8 cellular contexts compared by ENCODE assay signal in genomic region chr11:11987503-11988022, GRCh38. TPM values are rescaled to one million over a fixed set of nuclear protein-coding genes. Genes with fewer than 3 reads are reported as not detected.
DNase-seq lines count a peak whose midpoint lies in the region; ATAC-seq, FAIRE-seq and TF ChIP-seq lines count a peak whose summit lies in the region.
"Had no signal": no experiment of that assay in that cellular context is flagged by ENCODE, and none has a peak within 500 bp of the region (broad histone marks: within the 10 kb centered on the region; RNA-seq: fewer than 3 reads in every experiment).

No MANE protein-coding gene starts in this region.

- CTCF ChIA-PET in H1 (lab: Charles Lee; ENCODE audit: partially characterized antibody), result interaction anchor here (0.6 to 2.8 kb wide), 12 partner anchors 8 to 99 kb away, joined by 3 to 15 read pairs (median 4); no protein-coding TSS in a partner anchor

- TF ChIP-seq POLR2A in H1 (IDR thresholded peaks at IDR 0.05; ENCODE audit: control extremely low read depth in 1 of 2, low read depth in 2 of 2, low read length in 2 of 2), result no peak

- H2AFZ ChIP-seq in H1 (ENCODE audit: low read length), result no peak overlapping the region

- H3K79me2 ChIP-seq in H1 (ENCODE audit: control insufficient read depth in 1 of 2, insufficient read depth in 2 of 2, low read length in 2 of 2), result no peaks in the 10 kb centered on the region

- no peak overlapping the region for H4K5ac ChIP-seq in H1 (ENCODE audit: insufficient read length, low read depth, low read length)

- no peak overlapping the region for H4K8ac ChIP-seq in H1 (ENCODE audit: extremely low read depth, insufficient read depth, low read length)

- H3K9ac ChIP-seq in H1 (replicated peaks in 1 of 4; ENCODE audit: extremely low read depth in 1 of 4, low read depth in 3 of 4, low read length in 3 of 4), result no peak overlapping the region

- H3K27ac ChIP-seq in H1 (ENCODE audit: low read depth, low read length) (no peak overlapping the region), pancreas (no peak overlapping the region)

- H3K4me2 ChIP-seq in H1 (ENCODE audit: insufficient read depth in 1 of 2, low read depth in 2 of 2, low read length in 2 of 2), result no peak overlapping the region

- H2AK5ac ChIP-seq in H1 (ENCODE audit: low read depth, low read length), result no peak overlapping the region

- DNase-seq in GM12865 (ENCODE audit: low read depth) (peak; percentile 13), NCI-H69 (lab: John Stamatoyannopoulos, UW) (peak; percentile 30), H1 (ENCODE audit: low read depth in 1 of 2, low spot score in 2 of 2) (no peak), progenitor cell of endocrine pancreas (ENCODE audit: low spot score, unreplicated experiment) (no peak), pancreas (no peak), sciatic nerve (ENCODE audit: low spot score) (no peak)

- H3K9me3 Mint-ChIP-seq in progenitor cell of endocrine pancreas (ENCODE audit: low read depth), result no peaks in the 10 kb centered on the region

- intact Hi-C loops in pancreas (cut with DNase I) (no loop called here), sciatic nerve (cut with DNase I) (no loop called here)

- H3K9me3 ChIP-seq in H1 (ENCODE audit: insufficient read depth in 2 of 2, low read depth in 1 of 2, low read length in 1 of 2), result no peaks in the 10 kb centered on the region
- no peaks in the 10 kb centered on the region for H3K9me3 ChIP-seq in pancreas

- no peak overlapping the region for H3K27ac Mint-ChIP-seq in progenitor cell of endocrine pancreas

- H2BK15ac ChIP-seq in H1 (ENCODE audit: low read length), result no peak overlapping the region

- no peak overlapping the region for H3K18ac ChIP-seq in H1 (ENCODE audit: extremely low read depth, low read length)

- H2BK120ac ChIP-seq in H1 (replicated peaks; ENCODE audit: low read depth, low read length), result no peak overlapping the region

- H3K27me3 ChIP-seq in H1 (replicated peaks in 1 of 4; ENCODE audit: control insufficient read depth in 3 of 4, extremely low read depth in 1 of 4, insufficient read depth in 3 of 4, low read length in 3 of 4), result no peaks in the 10 kb centered on the region
- no peaks in the 10 kb centered on the region for H3K27me3 ChIP-seq in pancreas

- ATAC-seq in pancreas (no peak), HG02763 (IDR thresholded peaks at IDR 0.05; ENCODE audit: unreplicated experiment) (no peak), sciatic nerve (no peak)

- H3K36me3 Mint-ChIP-seq in progenitor cell of endocrine pancreas (ENCODE audit: insufficient read depth), result peaks cover 9% of the 10 kb centered on the region

- FAIRE-seq in H1 (lab: Jason Lieb, UNC), result no peak
- FAIRE-seq in pancreas (lab: Jason Lieb, UNC), result no peak
- FAIRE-seq: TTC549 had no signal

- no peaks in the 10 kb centered on the region for H3K79me1 ChIP-seq in H1 (ENCODE audit: low read depth, low read length)

- no peak overlapping the region for H3K4me3 Mint-ChIP-seq in progenitor cell of endocrine pancreas (ENCODE audit: low read depth)

- H3K14ac ChIP-seq in H1 (ENCODE audit: insufficient read length), result no peak overlapping the region

- H4K91ac ChIP-seq in H1 (replicated peaks; ENCODE audit: insufficient read length, low read length), result no peak overlapping the region

- no peak for TF ChIP-seq EP300 in H1 (IDR thresholded peaks at IDR 0.05; ENCODE audit: borderline replicate concordance in 1 of 2, low read depth in 2 of 2, low read length in 2 of 2)

- H3K23me2 ChIP-seq in H1 (ENCODE audit: low read depth, low read length), result no peaks in the 10 kb centered on the region

- TF ChIP-seq CTCF in GM12865 (IDR thresholded peaks at IDR 0.05; ENCODE audit: insufficient read depth, low read depth, low read length, missing control alignments) (peak; percentile 21), H1 (IDR thresholded peaks at IDR 0.05; ENCODE audit: control extremely low read depth in 1 of 3, insufficient read depth in 1 of 3, low read depth in 1 of 3, low read length in 3 of 3) (peak in 1 of 3 experiments; percentile 39; a peak in 1 of 4 replicates), progenitor cell of endocrine pancreas (IDR thresholded peaks at IDR 0.05; ENCODE audit: unreplicated experiment) (peak; percentile 59), pancreas (IDR thresholded peaks at IDR 0.05) (peak in 1 of 4 donors; percentile 18)

- H2BK12ac ChIP-seq in H1 (ENCODE audit: low read depth, low read length), result no peak overlapping the region

- no peak overlapping the region for H2BK20ac ChIP-seq in H1 (ENCODE audit: low read length)

- POLR2A ChIA-PET in H1 (lab: Charles Lee; ENCODE audit: partially characterized antibody), result no interaction called here

- H3K36me3 ChIP-seq in H1 (ENCODE audit: control insufficient read depth in 2 of 4, insufficient read depth in 4 of 4, low read length in 3 of 4), result no peaks in the 10 kb centered on the region
- no peaks in the 10 kb centered on the region for H3K36me3 ChIP-seq in pancreas

- no peaks in the 10 kb centered on the region for H3K27me3 Mint-ChIP-seq in progenitor cell of endocrine pancreas

- H3K4ac ChIP-seq in H1 (replicated peaks; ENCODE audit: insufficient read length, low read depth, low read length), result no peak overlapping the region

- no peaks in the 10 kb centered on the region for H4K20me1 ChIP-seq in H1 (replicated peaks in 1 of 2; ENCODE audit: control insufficient read depth in 1 of 2, insufficient read depth in 2 of 2, low read length in 2 of 2)

- H3K4me3 ChIP-seq in GM12865 (ENCODE audit: low read depth, low read length) (no peak overlapping the region), H1 (ENCODE audit: extremely low read depth in 1 of 4, insufficient read depth in 2 of 4, low read depth in 3 of 4, low read length in 4 of 4) (no peak overlapping the region), pancreas (no peak overlapping the region)

- peaks cover 0 to 7% (median 1%) of the 10 kb centered on the region in 4 experiments; a peak in 3 of 7 replicates for H3K4me1 ChIP-seq in H1 (replicated peaks in 1 of 4; ENCODE audit: control insufficient read depth in 3 of 4, insufficient read depth in 4 of 4, low read length in 3 of 4)
- no peaks in the 10 kb centered on the region for H3K4me1 ChIP-seq in pancreas

- H3K23ac ChIP-seq in H1 (ENCODE audit: insufficient read length), result no peak overlapping the region

- TF ChIP-seq RAD21 in H1 (IDR thresholded peaks at IDR 0.05 in 1 of 2, conservative IDR thresholded peaks at IDR 0.05 in 1 of 2; ENCODE audit: low read depth in 2 of 2, low read length in 2 of 2), result no peak

- H2BK5ac ChIP-seq in H1 (ENCODE audit: low read depth, low read length), result no peak overlapping the region

- 85% methylated on average over 1 of the region's 1 CpG; no CpG with 5 or more reads in 1 of the 2 experiments for WGBS in H1 (ENCODE audit: extremely low coverage in 1 of 2, insufficient coverage in 1 of 2, insufficient read length in 1 of 2, insufficient replicate concordance in 2 of 2, low coverage in 1 of 2, low lambda C conversion rate in 2 of 2, missing lambda C conversion rate in 1 of 2), 2 experiments
- 82 to 90% methylated on average over 1 of the region's 1 CpG for WGBS in pancreas, 2 donors

- peaks cover 19% of the 10 kb centered on the region for H3K4me1 Mint-ChIP-seq in progenitor cell of endocrine pancreas (ENCODE audit: low read depth)

- H3K56ac ChIP-seq in H1 (replicated peaks; ENCODE audit: insufficient read length, low read depth, low read length), result no peak overlapping the region

TF ChIP-seq in H1, 55 proteins besides CTCF, POLR2A, EP300 and RAD21:
- TF ChIP-seq MAX (IDR thresholded peaks at IDR 0.05) (peak; percentile 85), CBX8 (IDR thresholded peaks at IDR 0.05; ENCODE audit: borderline replicate concordance, low read depth, low read length) (no peak), SRF (IDR thresholded peaks at IDR 0.05; ENCODE audit: low read depth, low read length) (peak; percentile 60), CBX5 (IDR thresholded peaks at IDR 0.05; ENCODE audit: low read depth, low read length) (no peak), E2F6 (IDR thresholded peaks at IDR 0.05) (peak; percentile 70; the same call in 1 of the 2 replicates), TCF12 (IDR thresholded peaks at IDR 0.05; ENCODE audit: low read depth, low read length) (no peak), BRCA1 (IDR thresholded peaks at IDR 0.05; ENCODE audit: low read depth, low read length) (no peak), YY1 (IDR thresholded peaks at IDR 0.05; ENCODE audit: low read depth, low read length) (no peak)

RNA-seq across cellular contexts. Expression of gene DKK3, which starts 20.9 kb away (rescaled TPM):
- 30.0 and 30.2 TPM in 2 replicates for total RNA-seq in H1 (2021; fragmentation: NEBNext Ultra II Directional; extraction: Animal tissue kit (Norgen Biotek cat#: 25700))
- polyA plus RNA-seq in H1 (2011; rRNA removed) (40.1 and 51.0 TPM in 2 replicates), pancreas (1 to 10 TPM; 2.7 to 9.1 TPM)
- 47.2 TPM for polyA plus RNA-seq in H1 (2011; cell fraction: cytosol; rRNA removed)
- 32.6 TPM for polyA plus RNA-seq in H1 (2011; cell fraction: nucleus; rRNA removed)
- polyA plus RNA-seq in H1 (2012, experiment 1 of 2), result 22.0 to 30.0 TPM (median 28.4 TPM) in 4 replicates
- polyA plus RNA-seq in H1 (2012, experiment 2 of 2), result 26.0 TPM
- polyA plus RNA-seq in H1 (2013, experiment 1 of 2), result 18.9 TPM
- polyA plus RNA-seq in H1 (2013, experiment 2 of 2), result 19.7 TPM
- polyA minus RNA-seq in H1 (2011; rRNA and poly(A)+ RNA removed), result 40.5 and 47.6 TPM in 2 replicates
- polyA minus RNA-seq in H1 (2011; cell fraction: cytosol; rRNA and poly(A)+ RNA removed), result 23.2 TPM
- polyA minus RNA-seq in H1 (2011; cell fraction: nucleus; rRNA and poly(A)+ RNA removed), result 25.2 TPM
- total RNA-seq in progenitor cell of endocrine pancreas (66.3 and 75.2 TPM in 2 replicates), pancreas (10 to 100 TPM in 1 of 6 donors, 1 to 10 TPM in 5; 3.9 to 10.5 (median 5.8) TPM), sciatic nerve (201 TPM)

Comparison
In these comparisons a context has a peak if more than half of its experiments do, and no peak if none do; other contexts are left out.
1. DNase-seq: peak in GM12865 (single experiment) and NCI-H69 (single experiment); none in H1 (0 of 2), progenitor cell of endocrine pancreas (single experiment), pancreas (0 of 6) and sciatic nerve (single experiment).